26 cellular contexts compared by ENCODE assay signal in genomic region chr1:58447891-58448290, GRCh38.
DNase-seq lines count a peak whose midpoint lies in the region; ATAC-seq, FAIRE-seq and TF ChIP-seq lines count a peak whose summit lies in the region.
"Had no signal": no experiment of that assay in that cellular context is flagged by ENCODE, and none has a peak within 500 bp of the region (broad histone marks: within the 10 kb centered on the region; RNA-seq: fewer than 3 reads in every experiment).

No MANE protein-coding gene starts in this region.

- H3K27me3 ChIP-seq in liver (ENCODE audit: control insufficient read depth in 4 of 4, insufficient read depth in 4 of 4, low read length in 3 of 4) (no peaks in the 10 kb centered on the region), HepG2 (ENCODE audit: control insufficient read depth in 1 of 2, insufficient read depth in 2 of 2, low read length in 2 of 2) (no peaks in the 10 kb centered on the region), hepatocyte (no peaks in the 10 kb centered on the region)
- H3K27me3 ChIP-seq: gastrocnemius medialis had no signal

- peaks cover 5 to 45% (median 38%) of the 10 kb centered on the region in 4 donors for H3K4me1 ChIP-seq in liver (ENCODE audit: control insufficient read depth in 4 of 4, insufficient read depth in 4 of 4, low read length in 3 of 4)
- H3K4me1 ChIP-seq in HepG2 (ENCODE audit: insufficient read depth, low read length): peaks cover 54% of the 10 kb centered on the region
- peaks cover 18% of the 10 kb centered on the region for H3K4me1 ChIP-seq in hepatocyte (ENCODE audit: insufficient read depth)

- TF ChIP-seq CTCF in liver (IDR thresholded peaks at IDR 0.05; ENCODE audit: low read depth, low read length, missing input control) (no peak), HepG2 (CRISPR knock-in tag; IDR thresholded peaks at IDR 0.05) (no peak), hepatocyte (IDR thresholded peaks at IDR 0.05; ENCODE audit: poor library complexity) (no peak)

- H3K27ac ChIP-seq in liver (ENCODE audit: low read depth in 1 of 2, low read length in 2 of 2) (peak overlapping the region; percentile 77 to 92), HepG2 (ENCODE audit: extremely low read length, insufficient read depth, low read length) (no peak overlapping the region), hepatocyte (no peak overlapping the region)
- H3K27ac ChIP-seq: gastrocnemius medialis had no signal

- DNase-seq in HepG2 (ENCODE audit: low spot score) (no peak), SK-N-DZ (ENCODE audit: low spot score) (peak; percentile 13), hepatocyte (ENCODE audit: low spot score) (peak; percentile 16), superior temporal gyrus (ENCODE audit: extremely low spot score) (no peak)
- DNase-seq: activated CD4-positive, alpha-beta T cell treated with anti-CD3 and anti-CD28 coated beads, Interleukin-2, amount 50 U/mL, for 48 hours; activated CD8-positive, alpha-beta memory T cell treated with anti-CD3 and anti-CD28 coated beads, Interleukin-2, amount 50 U/mL, for 4 hours; activated naive CD4-positive, alpha-beta T cell treated with anti-CD3 and anti-CD28 coated beads, Interleukin-2, amount 10 ng/mL, durations not matched to agents 7 days and 5 days; anterior cingulate cortex; cortex of kidney; DMS79; endodermal cell; gastrocnemius medialis; KBM-7; MM.1S; NCI-H1417; NCI-H2081 treated with DMSO at 0.1 percent for 48 hours; NCI-H748 treated with DMSO at 0.1 percent for 48 hours; posterior cingulate gyrus; RPMI8226; stimulated activated naive CD8-positive, alpha-beta T cell treated with anti-CD3 and anti-CD28 coated beads, Interleukin-15, Interleukin-2, amounts not matched to agents 100 U/mL and 50 U/mL, for 24 hours had no signal

- CTCF ChIA-PET in HepG2 (lab: Yijun Ruan, JAX; ENCODE audit: low intra/inter-chr PET ratio, low total read pairs): no interaction called here

- TF ChIP-seq POLR2A in HepG2 (IDR thresholded peaks at IDR 0.05; ENCODE audit: insufficient read depth in 1 of 2, low read depth in 2 of 2, low read length in 2 of 2): no peak

- H4K20me1 ChIP-seq in HepG2 (ENCODE audit: insufficient read depth, low read length) (no peaks in the 10 kb centered on the region), hepatocyte (ENCODE audit: insufficient read depth, poor library complexity, severe bottlenecking) (no peaks in the 10 kb centered on the region)

- TF ChIP-seq EP300 in HepG2 (IDR thresholded peaks at IDR 0.05; ENCODE audit: low read depth in 2 of 2, low read length in 2 of 2): no peak
- TF ChIP-seq EP300 in HepG2 (CRISPR knock-in tag; IDR thresholded peaks at IDR 0.05; ENCODE audit: borderline replicate concordance): no peak

- intact Hi-C loops in HepG2 (cut with micrococcal nuclease; ENCODE audit: unreplicated experiment): no loop called here

- 40% methylated on average over 2 of the region's 2 CpGs for WGBS in liver
- WGBS in HepG2 (ENCODE audit: low lambda C conversion rate): 53% methylated on average over 2 of the region's 2 CpGs
- WGBS in hepatocyte (ENCODE audit: low lambda C conversion rate, missing lambda C conversion rate): 29% methylated on average over 2 of the region's 2 CpGs

- FAIRE-seq in HepG2 (lab: Jason Lieb, UNC): no peak
- FAIRE-seq: TTC549 had no signal

- in situ Hi-C loops in HepG2 (cut with HindIII; ENCODE audit: extremely low pct_ligation_motif_present, low pct_unique_long_range_greater_than_20kb): no loop called here

- H3K9ac ChIP-seq in liver (ENCODE audit: low read depth in 1 of 2, low read length in 2 of 2): peak overlapping the region in 1 of 2 donors; percentile 46
- H3K9ac ChIP-seq in HepG2 (ENCODE audit: insufficient read depth, low read depth, low read length): no peak overlapping the region

- ATAC-seq in HepG2: no peak
- no peak for ATAC-seq in GM21447 (IDR thresholded peaks at IDR 0.05; ENCODE audit: unreplicated experiment)
- ATAC-seq in HG03460 (IDR thresholded peaks at IDR 0.05; ENCODE audit: unreplicated experiment): no peak
- no peak for ATAC-seq in HG02623 (IDR thresholded peaks at IDR 0.05; ENCODE audit: unreplicated experiment)
- ATAC-seq: esophagus mucosa; gastrocnemius medialis; stimulated activated naive CD8-positive, alpha-beta T cell treated with anti-CD3 and anti-CD28 coated beads, Interleukin-15, Interleukin-2, amounts not matched to agents 100 U/mL and 50 U/mL, for 24 hours had no signal

- no peaks in the 10 kb centered on the region for H3K9me3 ChIP-seq in liver (ENCODE audit: control insufficient read depth in 4 of 4, low read length in 3 of 4)
- no peaks in the 10 kb centered on the region for H3K9me3 ChIP-seq in HepG2 (ENCODE audit: low read length)
- no peaks in the 10 kb centered on the region for H3K9me3 ChIP-seq in hepatocyte (ENCODE audit: low read depth)
- H3K9me3 ChIP-seq: gastrocnemius medialis had no signal

- no peak overlapping the region for H3K4me3 ChIP-seq in liver (ENCODE audit: low read depth in 1 of 3, low read length in 3 of 3)
- no peak overlapping the region for H3K4me3 ChIP-seq in HepG2 (replicated peaks in 1 of 3; ENCODE audit: insufficient read depth in 1 of 3, low read depth in 2 of 3, low read length in 3 of 3)
- no peak overlapping the region for H3K4me3 ChIP-seq in hepatocyte
- H3K4me3 ChIP-seq: gastrocnemius medialis had no signal

- no peaks in the 10 kb centered on the region for H3K79me2 ChIP-seq in HepG2 (ENCODE audit: insufficient read depth, low read length)
- H3K79me2 ChIP-seq in hepatocyte: no peaks in the 10 kb centered on the region

- BruUV-seq in HepG2 (replicated peaks; lab: Mats Ljungman, UMichigan): no TSS peak

- H3K36me3 ChIP-seq in liver (ENCODE audit: control insufficient read depth in 4 of 4, insufficient read depth in 3 of 4, low read depth in 1 of 4, low read length in 3 of 4): no peaks in the 10 kb centered on the region
- H3K36me3 ChIP-seq in HepG2 (replicated peaks in 1 of 2; ENCODE audit: control insufficient read depth in 1 of 2, insufficient read depth in 2 of 2, low read length in 2 of 2): no peaks in the 10 kb centered on the region
- no peaks in the 10 kb centered on the region for H3K36me3 ChIP-seq in hepatocyte (replicated peaks; ENCODE audit: insufficient read depth, low read depth)
- H3K36me3 ChIP-seq: gastrocnemius medialis had no signal

- H3K4me2 ChIP-seq in HepG2 (ENCODE audit: low read depth, low read length) (no peak overlapping the region), hepatocyte (no peak overlapping the region)

- H2AFZ ChIP-seq in HepG2 (ENCODE audit: low read length) (no peak overlapping the region), hepatocyte (no peak overlapping the region)

- no peaks in the 10 kb centered on the region for H3K9me2 ChIP-seq in hepatocyte (replicated peaks; ENCODE audit: insufficient read depth)

- TF ChIP-seq RAD21 in liver (IDR thresholded peaks at IDR 0.05): no peak
- no peak for TF ChIP-seq RAD21 in HepG2 (CRISPR knock-in tag; IDR thresholded peaks at IDR 0.05)

- POLR2A ChIA-PET in HepG2 (lab: Yijun Ruan, JAX): no interaction called here

TF ChIP-seq in liver, 16 proteins besides CTCF, POLR2A, EP300 and RAD21 (continues in another document):
- TF ChIP-seq RXRA (IDR thresholded peaks at IDR 0.05) (no peak), SP1 (IDR thresholded peaks at IDR 0.05) (no peak), JUND (IDR thresholded peaks at IDR 0.05) (no peak)

TF ChIP-seq in HepG2, 621 proteins besides CTCF, POLR2A, EP300 and RAD21:
- no peak for TF ChIP-seq BHLHE40 (IDR thresholded peaks at IDR 0.05; ENCODE audit: low read length)
- no peak for TF ChIP-seq DPF2 (CRISPR knock-in tag; IDR thresholded peaks at IDR 0.05; ENCODE audit: borderline replicate concordance, low read depth)

Comparison
In these comparisons a context has a peak if more than half of its experiments do, and no peak if none do; other contexts are left out.
1. H3K27ac ChIP-seq: peak in liver (2 of 2); none in HepG2 (single experiment) and hepatocyte (single experiment).
2. DNase-seq: peak in SK-N-DZ (single experiment) and hepatocyte (single experiment); none in HepG2 (single experiment) and superior temporal gyrus (single experiment).